Comparison of ENCODE assay signal across 1 cellular context in genomic region chr5:6712582-6713273, GRCh38.
TF ChIP-seq lines count a peak whose summit lies in the region.

No MANE protein-coding gene starts in this region.

TF ChIP-seq in HEK293, 187 proteins besides CTCF, POLR2A, EP300 and RAD21 (continued from another document):
- TF ChIP-seq ZNF280D (tag by site-specific recombination; IDR thresholded peaks at IDR 0.05) = no peak
- no peak for TF ChIP-seq ZNF23 (tag by site-specific recombination; IDR thresholded peaks at IDR 0.05; ENCODE audit: borderline replicate concordance)
- TF ChIP-seq ZNF501 (tag by site-specific recombination; IDR thresholded peaks at IDR 0.05) = no peak
- peak; percentile 67; the same call in 1 of the 2 replicates for TF ChIP-seq ZNF76 (tag by site-specific recombination; IDR thresholded peaks at IDR 0.05; ENCODE audit: borderline replicate concordance, low read depth)
- TF ChIP-seq ZBTB26 (tag by site-specific recombination; optimal IDR thresholded peaks at IDR 0.05) = peak; percentile 96
- TF ChIP-seq ZNF335 (tag by site-specific recombination; conservative IDR thresholded peaks at IDR 0.05) = peak; percentile 64
- TF ChIP-seq ZBTB11 (tag by site-specific recombination; conservative IDR thresholded peaks at IDR 0.05; ENCODE audit: low read depth) = no peak
- no peak for TF ChIP-seq ZNF223 (tag by site-specific recombination; IDR thresholded peaks at IDR 0.05)
- TF ChIP-seq ATF2 (tag by site-specific recombination; IDR thresholded peaks at IDR 0.05; ENCODE audit: low read depth) = no peak
